ENCODE assay signal across 21 cellular contexts in the genomic region with DNA sequence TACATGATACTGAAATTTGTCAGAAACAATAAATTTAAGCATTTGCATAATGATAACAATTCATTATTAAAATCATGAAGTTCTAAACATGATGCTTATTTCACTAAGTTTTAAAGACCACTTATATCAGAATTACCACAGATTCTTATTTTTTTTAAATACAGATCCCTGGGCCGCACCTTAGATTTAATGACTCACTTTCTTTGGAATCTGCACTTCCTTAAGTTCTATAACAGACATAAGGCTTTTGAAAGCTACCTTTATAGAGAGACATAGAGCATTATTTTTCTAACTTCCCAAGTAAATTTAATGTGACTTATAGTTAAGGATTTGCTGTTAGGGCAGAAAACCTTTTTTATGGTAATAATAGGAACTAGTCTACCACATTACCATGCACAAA.
"Had no signal": no experiment of that assay in that cellular context is flagged by ENCODE, and none has a peak within 500 bp of the region (broad histone marks: within the 10 kb centered on the region; RNA-seq: fewer than 3 reads in every experiment).

No MANE protein-coding gene starts in this region.

- H3K27ac Mint-ChIP-seq: dendritic cell treated with granulocyte-macrophage colony-stimulating factor and Interleukin-4, amounts not matched to agents 40 ng/mL and 50 ng/mL, for 4 days; effector memory CD8-positive, alpha-beta T cell; natural killer cell treated with Interleukin-12 subunit alpha and Interleukin-12 subunit beta and Interleukin-15 and Interleukin-18, amount 100 ng/mL, for 72 hours; neural progenitor cell; stimulated activated effector memory CD8-positive, alpha-beta T cell treated with anti-CD3 and anti-CD28 coated beads, Interleukin-12 subunit alpha, Interleukin-12 subunit beta, amount 100 ng/mL, for 72 hours; stimulated activated naive CD8-positive, alpha-beta T cell treated with anti-CD3 and anti-CD28 coated beads, Interleukin-15, Interleukin-2, amounts not matched to agents 100 ng/mL and 50 ng/mL, for 24 hours had no signal

- H3K9ac ChIP-seq: neural progenitor cell had no signal

- H3K9me3 ChIP-seq: left ventricle myocardium inferior, lower lobe of right lung, ovary, tibial artery, upper lobe of left lung, uterus had no signal

- H3K27me3 ChIP-seq: hepatocyte, neural progenitor cell, ovary, tibial artery, upper lobe of left lung, uterus had no signal

- H3K27ac ChIP-seq: hepatocyte, left ventricle myocardium inferior, lower lobe of right lung, neural progenitor cell, ovary, tibial artery, upper lobe of left lung, uterus had no signal

- H3K4me1 Mint-ChIP-seq: stimulated activated effector memory CD8-positive, alpha-beta T cell treated with anti-CD3 and anti-CD28 coated beads, Interleukin-12 subunit alpha, Interleukin-12 subunit beta, amount 100 ng/mL, for 72 hours had no signal

- H3K36me3 Mint-ChIP-seq: natural killer cell treated with Interleukin-12 subunit alpha and Interleukin-12 subunit beta and Interleukin-15 and Interleukin-18, amount 100 ng/mL, for 72 hours; neural progenitor cell; stimulated activated effector memory CD8-positive, alpha-beta T cell treated with anti-CD3 and anti-CD28 coated beads, Interleukin-12 subunit alpha, Interleukin-12 subunit beta, amount 100 ng/mL, for 72 hours had no signal

- H3K9me3 Mint-ChIP-seq: dendritic cell treated with granulocyte-macrophage colony-stimulating factor and Interleukin-4, amounts not matched to agents 40 ng/mL and 50 ng/mL, for 4 days; effector memory CD8-positive, alpha-beta T cell; neural progenitor cell; stimulated activated effector memory CD8-positive, alpha-beta T cell treated with anti-CD3 and anti-CD28 coated beads, Interleukin-12 subunit alpha, Interleukin-12 subunit beta, amount 100 ng/mL, for 72 hours; stimulated activated naive CD8-positive, alpha-beta T cell treated with anti-CD3 and anti-CD28 coated beads, Interleukin-15, Interleukin-2, amounts not matched to agents 100 ng/mL and 50 ng/mL, for 24 hours had no signal

- DNase-seq: effector memory CD8-positive, alpha-beta T cell; foreskin melanocyte; head of caudate nucleus; left ventricle myocardium inferior; lower lobe of right lung; mesenchymal stem cell; midbrain; nucleus accumbens; ovary; right cardiac atrium; stimulated activated CD4-positive, alpha-beta T cell treated with anti-CD3 and anti-CD28 coated beads, Interleukin-4, amount 100 ng/mL, for 1 hour; stimulated activated CD8-positive, alpha-beta memory T cell treated with anti-CD3 and anti-CD28 coated beads, Interleukin-4, amount 100 ng/mL, for 48 hours; tibial artery; upper lobe of left lung; uterus had no signal

- H2AFZ ChIP-seq: hepatocyte, neural progenitor cell had no signal

- H3K4me3 Mint-ChIP-seq: dendritic cell treated with granulocyte-macrophage colony-stimulating factor and Interleukin-4, amounts not matched to agents 40 ng/mL and 50 ng/mL, for 4 days; effector memory CD8-positive, alpha-beta T cell; natural killer cell treated with Interleukin-12 subunit alpha and Interleukin-12 subunit beta and Interleukin-15 and Interleukin-18, amount 100 ng/mL, for 72 hours; neural progenitor cell; stimulated activated effector memory CD8-positive, alpha-beta T cell treated with anti-CD3 and anti-CD28 coated beads, Interleukin-12 subunit alpha, Interleukin-12 subunit beta, amount 100 ng/mL, for 72 hours; stimulated activated naive CD8-positive, alpha-beta T cell treated with anti-CD3 and anti-CD28 coated beads, Interleukin-15, Interleukin-2, amounts not matched to agents 100 ng/mL and 50 ng/mL, for 24 hours had no signal

- H3K4me2 ChIP-seq: hepatocyte, neural progenitor cell had no signal

- H3K27me3 Mint-ChIP-seq: dendritic cell treated with granulocyte-macrophage colony-stimulating factor and Interleukin-4, amounts not matched to agents 40 ng/mL and 50 ng/mL, for 4 days; effector memory CD8-positive, alpha-beta T cell had no signal

- H3K4me3 ChIP-seq: hepatocyte, left ventricle myocardium inferior, lower lobe of right lung, neural progenitor cell, ovary, tibial artery, upper lobe of left lung, uterus had no signal

- H3K79me2 ChIP-seq: hepatocyte had no signal

- H3K36me3 ChIP-seq: left ventricle myocardium inferior, lower lobe of right lung, neural progenitor cell, ovary, tibial artery, upper lobe of left lung, uterus had no signal

- H3K4me1 ChIP-seq: left ventricle myocardium inferior, lower lobe of right lung, tibial artery, upper lobe of left lung, uterus had no signal
